9 cellular contexts compared by ENCODE assay signal in genomic region chr19:676343-677105, GRCh38. TPM values are rescaled to one million over a fixed set of nuclear protein-coding genes. Genes with fewer than 3 reads are reported as not detected.
A peak's percentile ranks its signal among the peaks of the same experiment; 100 is the strongest.
DNase-seq lines count a peak whose midpoint lies in the region; ATAC-seq and TF ChIP-seq lines count a peak whose summit lies in the region.
"Had no signal": no experiment of that assay in that cellular context is flagged by ENCODE, and none has a peak within 500 bp of the region (broad histone marks: within the 10 kb centered on the region; RNA-seq: fewer than 3 reads in every experiment).

FSTL3 (plus strand) TSS chr19:676392; CDS start chr19:676424, 32 bp downstream.

- peaks cover 22 to 29% (median 29%) of the 10 kb centered on the region in 3 donors for H3K4me1 ChIP-seq in skeletal muscle tissue (ENCODE audit: control insufficient read depth in 3 of 3, insufficient read depth in 3 of 3, low read length in 3 of 3)

- no peaks in the 10 kb centered on the region for H3K9me3 ChIP-seq in skeletal muscle tissue (ENCODE audit: control insufficient read depth in 3 of 3, low read length in 3 of 3)

- DNase-seq in GM06990 (ENCODE audit: extremely low read depth, insufficient read length) (no peak), hepatic stellate cell (ENCODE audit: low spot score) (peak; percentile 52), NCI-H69 (lab: John Stamatoyannopoulos, UW) (no peak)
- DNase-seq: activated CD4-positive, alpha-beta T cell treated with anti-CD3 and anti-CD28 coated beads, Interleukin-2, amount 10 ng/mL, durations not matched to agents 7 days and 5 days had no signal

- WGBS in adipose tissue, 3 donors: 4 to 7% (median 5%) methylated on average over 37 to 60 of the region's 63 CpGs

- H3K4me3 ChIP-seq in GM06990 (replicated peaks; ENCODE audit: low read depth, low read length) (peak within 1 kb of the TSS; percentile 63), skeletal muscle tissue (ENCODE audit: low read length in 3 of 3) (peak within 1 kb of the TSS; percentile 55 to 69 (median 67))

- H3K27me3 ChIP-seq in GM06990 (replicated peaks; ENCODE audit: control insufficient read depth, insufficient read depth, low read length) (no peaks in the 10 kb centered on the region), skeletal muscle tissue (ENCODE audit: control insufficient read depth in 3 of 3, insufficient read depth in 3 of 3, low read length in 3 of 3) (peaks cover 16 to 20% (median 16%) of the 10 kb centered on the region in 3 donors)

- ATAC-seq in GM21423 (IDR thresholded peaks at IDR 0.05; ENCODE audit: unreplicated experiment) (no peak), GM18519 (IDR thresholded peaks at IDR 0.05; ENCODE audit: low FRiP score, unreplicated experiment) (no peak), HG02938 (IDR thresholded peaks at IDR 0.05; ENCODE audit: unreplicated experiment) (no peak)

- peak within 1 kb of the TSS; percentile 48 to 75 (median 48) for H3K9ac ChIP-seq in skeletal muscle tissue (ENCODE audit: low read depth in 1 of 3, low read length in 3 of 3)

- no peaks in the 10 kb centered on the region for H3K36me3 ChIP-seq in GM06990 (ENCODE audit: control insufficient read depth, insufficient read depth, low read length)
- no peaks in the 10 kb centered on the region for H3K36me3 ChIP-seq in skeletal muscle tissue (ENCODE audit: control insufficient read depth in 3 of 3, insufficient read depth in 3 of 3, low read length in 3 of 3)

- H3K27ac ChIP-seq in adipose tissue (ENCODE audit: low read depth, low read length): peak within 1 kb of the TSS; percentile 67
- H3K27ac ChIP-seq in skeletal muscle tissue (ENCODE audit: low read depth, low read length): peak within 1 kb of the TSS; percentile 66

- TF ChIP-seq CTCF in GM06990 (IDR thresholded peaks at IDR 0.05; ENCODE audit: insufficient read depth, low read length, poor library complexity, severe bottlenecking): no peak

RNA-seq across cellular contexts. Expression of gene FSTL3, which starts in this region (rescaled TPM):
- polyA plus RNA-seq in adipose tissue: 100 to 1,000 TPM in 1 of 3 donors, 10 to 100 TPM in 2; 24.5 to 153 (median 48.5) TPM
- 7.3 TPM for total RNA-seq in skeletal muscle tissue
